Comparison of ENCODE assay signal across 1 cellular context in the genomic region with DNA sequence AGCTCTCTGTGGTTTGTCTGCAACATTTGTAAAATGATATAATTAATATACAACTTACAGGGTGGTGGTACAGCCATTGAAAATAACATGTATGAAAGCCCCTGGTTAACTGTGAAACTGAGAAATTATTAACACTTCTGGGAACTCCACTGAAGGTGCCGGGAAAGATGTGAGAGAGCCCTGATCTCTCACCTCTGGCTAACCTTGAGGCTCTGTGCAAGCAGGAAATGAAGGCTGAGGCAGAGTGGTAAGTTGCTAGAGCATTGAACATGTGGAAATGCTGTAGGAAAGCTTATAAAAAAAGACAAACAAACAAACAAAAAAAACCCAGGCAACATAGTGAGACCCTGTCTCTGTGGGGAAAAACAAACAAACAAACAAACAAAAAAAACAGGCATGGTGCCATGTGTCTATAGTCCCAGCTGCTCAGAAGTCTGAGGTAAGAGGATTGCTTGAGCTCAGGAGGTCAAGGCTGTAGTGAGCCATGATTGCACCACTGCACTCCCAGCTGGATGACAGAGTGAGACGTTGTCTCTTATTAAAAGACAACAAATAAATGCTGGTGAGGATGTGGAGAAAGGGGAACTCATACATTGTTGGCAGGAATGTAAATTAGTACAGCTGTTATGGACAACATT.
A peak's percentile ranks its signal among the peaks of the same experiment; 100 is the strongest.
TF ChIP-seq lines count a peak whose summit lies in the region.

No MANE protein-coding gene starts in this region.

TF ChIP-seq in HepG2, 621 proteins besides CTCF, POLR2A, EP300 and RAD21 (continued from another document and continues in another):
- peak; percentile 50; the same call in 1 of the 2 replicates for TF ChIP-seq FOXA1 (IDR thresholded peaks at IDR 0.05)
- TF ChIP-seq FOXA1 (CRISPR knock-in tag; IDR thresholded peaks at IDR 0.05) = 0 out of 2 replicates have a peak, but pooled peaks have one; percentile 20
- no peak for TF ChIP-seq ZBTB43 (CRISPR knock-in tag; conservative IDR thresholded peaks at IDR 0.05)
- peak; percentile 34; the same call in 1 of the 2 replicates for TF ChIP-seq KAT8 (CRISPR knock-in tag; IDR thresholded peaks at IDR 0.05)
- no peak for TF ChIP-seq ZNF224 (CRISPR knock-in tag; IDR thresholded peaks at IDR 0.05)
- TF ChIP-seq, protein P1, sequence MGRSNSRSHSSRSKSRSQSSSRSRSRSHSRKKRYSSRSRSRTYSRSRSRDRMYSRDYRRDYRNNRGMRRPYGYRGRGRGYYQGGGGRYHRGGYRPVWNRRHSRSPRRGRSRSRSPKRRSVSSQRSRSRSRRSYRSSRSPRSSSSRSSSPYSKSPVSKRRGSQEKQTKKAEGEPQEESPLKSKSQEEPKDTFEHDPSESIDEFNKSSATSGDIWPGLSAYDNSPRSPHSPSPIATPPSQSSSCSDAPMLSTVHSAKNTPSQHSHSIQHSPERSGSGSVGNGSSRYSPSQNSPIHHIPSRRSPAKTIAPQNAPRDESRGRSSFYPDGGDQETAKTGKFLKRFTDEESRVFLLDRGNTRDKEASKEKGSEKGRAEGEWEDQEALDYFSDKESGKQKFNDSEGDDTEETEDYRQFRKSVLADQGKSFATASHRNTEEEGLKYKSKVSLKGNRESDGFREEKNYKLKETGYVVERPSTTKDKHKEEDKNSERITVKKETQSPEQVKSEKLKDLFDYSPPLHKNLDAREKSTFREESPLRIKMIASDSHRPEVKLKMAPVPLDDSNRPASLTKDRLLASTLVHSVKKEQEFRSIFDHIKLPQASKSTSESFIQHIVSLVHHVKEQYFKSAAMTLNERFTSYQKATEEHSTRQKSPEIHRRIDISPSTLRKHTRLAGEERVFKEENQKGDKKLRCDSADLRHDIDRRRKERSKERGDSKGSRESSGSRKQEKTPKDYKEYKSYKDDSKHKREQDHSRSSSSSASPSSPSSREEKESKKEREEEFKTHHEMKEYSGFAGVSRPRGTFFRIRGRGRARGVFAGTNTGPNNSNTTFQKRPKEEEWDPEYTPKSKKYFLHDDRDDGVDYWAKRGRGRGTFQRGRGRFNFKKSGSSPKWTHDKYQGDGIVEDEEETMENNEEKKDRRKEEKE (IDR thresholded peaks at IDR 0.05) = no peak
- TF ChIP-seq ELF3 (CRISPR knock-in tag; IDR thresholded peaks at IDR 0.05) = 0 out of 2 replicates have a peak, but pooled peaks have one; percentile 15
- TF ChIP-seq ZNF790 (CRISPR knock-in tag; IDR thresholded peaks at IDR 0.05; ENCODE audit: borderline replicate concordance) = no peak
- TF ChIP-seq MAX (IDR thresholded peaks at IDR 0.05) = peak; percentile 35; the same call in 1 of the 2 replicates
- TF ChIP-seq HMG20A (CRISPR knock-in tag; IDR thresholded peaks at IDR 0.05; ENCODE audit: borderline replicate concordance) = peak; percentile 67; the same call in 1 of the 2 replicates
- TF ChIP-seq ZNF496 (CRISPR knock-in tag; IDR thresholded peaks at IDR 0.05; ENCODE audit: insufficient replicate concordance) = no peak
- TF ChIP-seq NFYC (CRISPR knock-in tag; IDR thresholded peaks at IDR 0.05) = no peak
- TF ChIP-seq ZNF570 (CRISPR knock-in tag; IDR thresholded peaks at IDR 0.05; ENCODE audit: borderline replicate concordance) = no peak
- no peak for TF ChIP-seq ZNF670 (CRISPR knock-in tag; IDR thresholded peaks at IDR 0.05; ENCODE audit: borderline replicate concordance)
- TF ChIP-seq, protein P2, sequence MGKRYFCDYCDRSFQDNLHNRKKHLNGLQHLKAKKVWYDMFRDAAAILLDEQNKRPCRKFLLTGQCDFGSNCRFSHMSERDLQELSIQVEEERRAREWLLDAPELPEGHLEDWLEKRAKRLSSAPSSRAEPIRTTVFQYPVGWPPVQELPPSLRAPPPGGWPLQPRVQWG (CRISPR knock-in tag; IDR thresholded peaks at IDR 0.05; ENCODE audit: borderline replicate concordance, low read depth) = no peak
- TF ChIP-seq ARNT (IDR thresholded peaks at IDR 0.05) = no peak
- TF ChIP-seq TEF (CRISPR knock-in tag; IDR thresholded peaks at IDR 0.05) = no peak
- TF ChIP-seq ZNF331 (CRISPR knock-in tag; IDR thresholded peaks at IDR 0.05) = 0 out of 2 replicates have a peak, but pooled peaks have one; percentile 22
- TF ChIP-seq, protein P3, sequence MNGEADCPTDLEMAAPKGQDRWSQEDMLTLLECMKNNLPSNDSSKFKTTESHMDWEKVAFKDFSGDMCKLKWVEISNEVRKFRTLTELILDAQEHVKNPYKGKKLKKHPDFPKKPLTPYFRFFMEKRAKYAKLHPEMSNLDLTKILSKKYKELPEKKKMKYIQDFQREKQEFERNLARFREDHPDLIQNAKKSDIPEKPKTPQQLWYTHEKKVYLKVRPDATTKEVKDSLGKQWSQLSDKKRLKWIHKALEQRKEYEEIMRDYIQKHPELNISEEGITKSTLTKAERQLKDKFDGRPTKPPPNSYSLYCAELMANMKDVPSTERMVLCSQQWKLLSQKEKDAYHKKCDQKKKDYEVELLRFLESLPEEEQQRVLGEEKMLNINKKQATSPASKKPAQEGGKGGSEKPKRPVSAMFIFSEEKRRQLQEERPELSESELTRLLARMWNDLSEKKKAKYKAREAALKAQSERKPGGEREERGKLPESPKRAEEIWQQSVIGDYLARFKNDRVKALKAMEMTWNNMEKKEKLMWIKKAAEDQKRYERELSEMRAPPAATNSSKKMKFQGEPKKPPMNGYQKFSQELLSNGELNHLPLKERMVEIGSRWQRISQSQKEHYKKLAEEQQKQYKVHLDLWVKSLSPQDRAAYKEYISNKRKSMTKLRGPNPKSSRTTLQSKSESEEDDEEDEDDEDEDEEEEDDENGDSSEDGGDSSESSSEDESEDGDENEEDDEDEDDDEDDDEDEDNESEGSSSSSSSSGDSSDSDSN (CRISPR knock-in tag; IDR thresholded peaks at IDR 0.05) = no peak
- peak; percentile 70; the same call in 1 of the 2 replicates for TF ChIP-seq ZGPAT (CRISPR knock-in tag; IDR thresholded peaks at IDR 0.05)
- TF ChIP-seq TP53 (CRISPR knock-in tag; conservative IDR thresholded peaks at IDR 0.05) = no peak
- TF ChIP-seq ZSCAN20 (CRISPR knock-in tag; IDR thresholded peaks at IDR 0.05; ENCODE audit: borderline replicate concordance) = no peak
- peak; percentile 30; the same call in 1 of the 2 replicates for TF ChIP-seq RXRA (CRISPR knock-in tag; IDR thresholded peaks at IDR 0.05)
- TF ChIP-seq ZNF879 (CRISPR knock-in tag; IDR thresholded peaks at IDR 0.05) = no peak
- TF ChIP-seq LCORL (IDR thresholded peaks at IDR 0.05) = no peak
- TF ChIP-seq LCORL (CRISPR knock-in tag; IDR thresholded peaks at IDR 0.05) = 0 out of 2 replicates have a peak, but pooled peaks have one; percentile 22
- TF ChIP-seq GABPA (IDR thresholded peaks at IDR 0.05; ENCODE audit: low read depth, low read length) = no peak
- TF ChIP-seq GABPA (CRISPR knock-in tag; IDR thresholded peaks at IDR 0.05; ENCODE audit: low read depth) = no peak
- TF ChIP-seq CBX5 (CRISPR knock-in tag; IDR thresholded peaks at IDR 0.05; ENCODE audit: borderline replicate concordance) = 0 out of 2 replicates have a peak, but pooled peaks have one; percentile 32
- TF ChIP-seq, protein P4, sequence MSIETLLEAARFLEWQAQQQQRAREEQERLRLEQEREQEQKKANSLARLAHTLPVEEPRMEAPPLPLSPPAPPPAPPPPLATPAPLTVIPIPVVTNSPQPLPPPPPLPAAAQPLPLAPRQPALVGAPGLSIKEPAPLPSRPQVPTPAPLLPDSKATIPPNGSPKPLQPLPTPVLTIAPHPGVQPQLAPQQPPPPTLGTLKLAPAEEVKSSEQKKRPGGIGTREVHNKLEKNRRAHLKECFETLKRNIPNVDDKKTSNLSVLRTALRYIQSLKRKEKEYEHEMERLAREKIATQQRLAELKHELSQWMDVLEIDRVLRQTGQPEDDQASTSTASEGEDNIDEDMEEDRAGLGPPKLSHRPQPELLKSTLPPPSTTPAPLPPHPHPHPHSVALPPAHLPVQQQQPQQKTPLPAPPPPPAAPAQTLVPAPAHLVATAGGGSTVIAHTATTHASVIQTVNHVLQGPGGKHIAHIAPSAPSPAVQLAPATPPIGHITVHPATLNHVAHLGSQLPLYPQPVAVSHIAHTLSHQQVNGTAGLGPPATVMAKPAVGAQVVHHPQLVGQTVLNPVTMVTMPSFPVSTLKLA (IDR thresholded peaks at IDR 0.05) = peak; percentile 42
- no peak for TF ChIP-seq MXD4 (CRISPR knock-in tag; IDR thresholded peaks at IDR 0.05)
- no peak for TF ChIP-seq ZNF124 (CRISPR knock-in tag; IDR thresholded peaks at IDR 0.05)
- no peak for TF ChIP-seq ZHX2 (IDR thresholded peaks at IDR 0.05; ENCODE audit: low read depth)
- TF ChIP-seq ZHX2 (CRISPR knock-in tag; IDR thresholded peaks at IDR 0.05; ENCODE audit: borderline replicate concordance) = no peak
- TF ChIP-seq THAP11 (CRISPR knock-in tag; IDR thresholded peaks at IDR 0.05) = peak; percentile 52
- TF ChIP-seq RFXAP (CRISPR knock-in tag; IDR thresholded peaks at IDR 0.05; ENCODE audit: borderline replicate concordance) = no peak
